ENCODE assay signal across 9 cellular contexts in genomic region chr11:92225563-92226308, GRCh38. TPM values are rescaled to one million over a fixed set of nuclear protein-coding genes. Genes with fewer than 3 reads are reported as not detected.
A peak's percentile ranks its signal among the peaks of the same experiment; 100 is the strongest.
DNase-seq lines count a peak whose midpoint lies in the region; ATAC-seq and TF ChIP-seq lines count a peak whose summit lies in the region.
"Had no signal": no experiment of that assay in that cellular context is flagged by ENCODE, and none has a peak within 500 bp of the region (broad histone marks: within the 10 kb centered on the region; RNA-seq: fewer than 3 reads in every experiment).

No MANE protein-coding gene starts in this region.

- TF ChIP-seq CTCF in AG04449 (IDR thresholded peaks at IDR 0.05; ENCODE audit: insufficient read depth, low read length, missing control alignments) = peak; percentile 38

- no peak for ATAC-seq in GM21528 (IDR thresholded peaks at IDR 0.05; ENCODE audit: low FRiP score, unreplicated experiment)

- H3K9me3 ChIP-seq in ectodermal cell (ENCODE audit: control insufficient read depth, low read length) = no peaks in the 10 kb centered on the region

- DNase-seq in AG04449 (ENCODE audit: low read depth, low spot score) (no peak), NCI-H1105 (lab: John Stamatoyannopoulos, UW) (peak; percentile 43), myocyte (ENCODE audit: low read depth) (peak; percentile 33), AML-193 (lab: John Stamatoyannopoulos, UW) (no peak), HCEC 1CT (no peak), MV-4-11 (lab: John Stamatoyannopoulos, UW) (no peak)

- H3K36me3 ChIP-seq in ectodermal cell (ENCODE audit: control insufficient read depth, insufficient read depth, low read length) = no peaks in the 10 kb centered on the region

- POLR2A ChIA-PET in AG04449 (lab: Yijun Ruan, JAX) = interaction anchor here (0.6 kb wide), 1 partner anchor 236 kb away, joined by 3 read pairs; no protein-coding TSS in a partner anchor

- H3K4me1 ChIP-seq in ectodermal cell (ENCODE audit: control insufficient read depth, insufficient read depth, low read length) = peaks cover 29% of the 10 kb centered on the region

- H3K27me3 ChIP-seq in ectodermal cell (ENCODE audit: control insufficient read depth, insufficient read depth, low read length, poor library complexity, severe bottlenecking) = peaks cover 48% of the 10 kb centered on the region

- WGBS in ectodermal cell, 2 experiments = 0% methylated on average over 53 of the region's 53 CpGs

- CTCF ChIA-PET in AG04449 (lab: Yijun Ruan, JAX) = interaction anchor here (0.9 to 1.2 kb wide), 4 partner anchors 12 to 162 kb away, joined by 3 to 4 read pairs (median 4); no protein-coding TSS in a partner anchor

- peak overlapping the region; percentile 62 for H3K4me3 ChIP-seq in AG04449 (ENCODE audit: low read depth, low read length)
- peak overlapping the region; percentile 55 for H3K4me3 ChIP-seq in ectodermal cell (ENCODE audit: insufficient read depth, low read depth, low read length)

- no peak overlapping the region for H3K27ac ChIP-seq in ectodermal cell (ENCODE audit: insufficient read depth, low read depth, low read length, poor library complexity, severe bottlenecking)

RNA-seq across cellular contexts. Expression of gene FAT3, which starts 1.1 kb away (rescaled TPM):
- 3.3 TPM for polyA plus RNA-seq in ectodermal cell (2013, experiment 1 of 4)
- 3.6 TPM for polyA plus RNA-seq in ectodermal cell (2013, experiment 2 of 4)
- 4.6 TPM for polyA plus RNA-seq in ectodermal cell (2013, experiment 3 of 4)
- 4.7 TPM for polyA plus RNA-seq in ectodermal cell (2013, experiment 4 of 4)
- total RNA-seq in myocyte = 1.0 and 1.7 TPM in 2 replicates
- polyA plus RNA-seq in myocyte (2012) = 0.21 TPM
- total RNA-seq: dermis microvascular lymphatic vessel endothelial cell had no signal

Comparison
In these comparisons a context has a peak if more than half of its experiments do, and no peak if none do; other contexts are left out.
1. DNase-seq: peak in NCI-H1105 (single experiment) and myocyte (single experiment); none in AG04449 (single experiment), AML-193 (0 of 2), HCEC 1CT (single experiment) and MV-4-11 (single experiment).